1 cellular context compared by ENCODE assay signal in the genomic region with DNA sequence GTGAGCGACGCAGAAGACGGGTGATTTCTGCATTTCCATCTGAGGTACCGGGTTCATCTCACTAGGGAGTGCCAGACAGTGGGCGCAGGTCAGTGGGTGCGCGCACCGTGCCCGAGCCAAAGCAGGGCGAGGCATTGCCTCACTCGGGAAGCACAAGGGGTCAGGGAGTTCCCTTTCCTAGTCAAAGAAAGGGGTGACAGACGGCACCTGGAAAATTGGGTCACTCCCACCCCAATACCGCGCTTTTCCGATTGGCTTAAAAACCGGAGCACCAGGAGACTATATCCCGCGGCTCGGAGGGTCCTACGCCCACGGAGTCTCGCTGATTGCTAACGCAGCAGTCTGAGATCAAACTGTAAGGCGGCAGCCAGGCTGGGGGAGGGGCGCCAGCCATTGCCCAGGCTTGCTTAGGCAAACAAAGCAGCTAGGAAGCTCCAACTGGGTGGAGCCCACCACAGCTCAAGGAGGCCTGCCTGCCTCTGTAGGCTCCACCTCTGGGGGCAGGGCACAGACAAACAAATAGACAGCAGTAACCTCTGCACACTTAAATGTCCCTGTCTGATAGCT.
TF ChIP-seq lines count a peak whose summit lies in the region.

No MANE protein-coding gene starts in this region.

TF ChIP-seq in H1, 55 proteins besides CTCF, POLR2A, EP300 and RAD21 (continued from another document):
- TF ChIP-seq EGR1 (IDR thresholded peaks at IDR 0.05; ENCODE audit: borderline replicate concordance, low read depth, low read length) (peak; percentile 60), TAF1 (IDR thresholded peaks at IDR 0.05; ENCODE audit: low read depth, low read length) (peak; percentile 53), RBBP5 (IDR thresholded peaks at IDR 0.05; ENCODE audit: borderline replicate concordance, low read depth, low read length) (peak; percentile 59; the same call in 1 of the 2 replicates), POLR2AphosphoS5 (IDR thresholded peaks at IDR 0.05; ENCODE audit: low read depth, low read length) (peak; percentile 29; the same call in 1 of the 2 replicates), SP1 (IDR thresholded peaks at IDR 0.05; ENCODE audit: low read depth, low read length) (peak; percentile 9; the same call in 1 of the 2 replicates), YY1 (IDR thresholded peaks at IDR 0.05; ENCODE audit: low read depth, low read length) (0 out of 2 replicates have a peak, but pooled peaks have one; percentile 71)
- TF ChIP-seq, protein P1, sequence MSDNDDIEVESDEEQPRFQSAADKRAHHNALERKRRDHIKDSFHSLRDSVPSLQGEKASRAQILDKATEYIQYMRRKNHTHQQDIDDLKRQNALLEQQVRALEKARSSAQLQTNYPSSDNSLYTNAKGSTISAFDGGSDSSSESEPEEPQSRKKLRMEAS (IDR thresholded peaks at IDR 0.05): 0 out of 2 replicates have a peak, but pooled peaks have one; percentile 16
TF ChIP-seq in H1: peak in this region for 9; not testable (repeated sequence) for 46.
